8 cellular contexts compared by ENCODE assay signal in genomic region chr21:44817914-44818635, GRCh38. TPM values are rescaled to one million over a fixed set of nuclear protein-coding genes. Genes with fewer than 3 reads are reported as not detected.
DNase-seq lines count a peak whose midpoint lies in the region; ATAC-seq lines count a peak whose summit lies in the region.

TSS of gene SUMO3 (minus strand) at chr21:44818062. CDS start at chr21:44817968, 94 bp downstream.

- in situ Hi-C loops in endometrial microvascular endothelial cells (cut with HindIII; ENCODE audit: inconsistent ontology term, low pct_unique_long_range_greater_than_20kb, low sequenced_read_pairs): no loop called here

- H3K9me3 ChIP-seq in mesodermal cell (ENCODE audit: control insufficient read depth, low read length): peaks cover 33% of the 10 kb centered on the region

- peak within 1 kb of the TSS; percentile 59 for H3K4me3 ChIP-seq in mesodermal cell (ENCODE audit: extremely low read depth, insufficient read depth, low read length, poor library complexity, severe bottlenecking)

- ATAC-seq in GM18907 (IDR thresholded peaks at IDR 0.05; ENCODE audit: unreplicated experiment) (peak; percentile 61), HG03139 (IDR thresholded peaks at IDR 0.05; ENCODE audit: unreplicated experiment) (peak; percentile 47)

- peaks cover 6% of the 10 kb centered on the region for H3K4me1 ChIP-seq in mesodermal cell (ENCODE audit: control insufficient read depth, insufficient read depth, low read length, poor library complexity, severe bottlenecking)

- H3K36me3 ChIP-seq in mesodermal cell (ENCODE audit: control insufficient read depth, insufficient read depth, low read length): peaks cover 9% of the 10 kb centered on the region

- H3K27ac ChIP-seq in mesodermal cell (ENCODE audit: low read depth, low read length, severe bottlenecking): peak within 1 kb of the TSS; percentile 87

- 0 to 4% methylated on average over 79 to 85 of the region's 108 CpGs for WGBS in mesodermal cell (ENCODE audit: insufficient coverage in 2 of 2), 2 experiments

- DNase-seq in AML-193 (lab: John Stamatoyannopoulos, UW): peak; percentile 61 to 65
- peak; percentile 60 to 74 for DNase-seq in NOMO-1 (lab: John Stamatoyannopoulos, UW; ENCODE audit: unreplicated experiment in 2 of 2)
- DNase-seq in activated CD8-positive, alpha-beta memory T cell treated with anti-CD3 and anti-CD28 coated beads, Interleukin-2, amount 50 U/mL, for 1 hour (ENCODE audit: extremely low read depth): peak; percentile 46
- peak; percentile 58 for DNase-seq in stimulated activated CD8-positive, alpha-beta memory T cell treated with anti-CD3 and anti-CD28 coated beads, Interleukin-15, amount 100 ng/mL, for 1 hour (ENCODE audit: low read depth)

RNA-seq across cellular contexts. Expression of gene SUMO3, which starts in this region (rescaled TPM):
- 82.4 TPM for total RNA-seq in endometrial microvascular endothelial cells (ENCODE audit: inconsistent ontology term)
- 108 TPM for polyA plus RNA-seq in mesodermal cell (2013, experiment 1 of 2)
- polyA plus RNA-seq in mesodermal cell (2013, experiment 2 of 2): 108 TPM

Comparison
In these comparisons a context has a peak if more than half of its experiments do, and no peak if none do; other contexts are left out.
1. Peak in every context shown above with its lines: DNase-seq, ATAC-seq, H3K4me3 ChIP-seq and H3K27ac ChIP-seq.